ENCODE assay signal across 11 cellular contexts in the genomic region with DNA sequence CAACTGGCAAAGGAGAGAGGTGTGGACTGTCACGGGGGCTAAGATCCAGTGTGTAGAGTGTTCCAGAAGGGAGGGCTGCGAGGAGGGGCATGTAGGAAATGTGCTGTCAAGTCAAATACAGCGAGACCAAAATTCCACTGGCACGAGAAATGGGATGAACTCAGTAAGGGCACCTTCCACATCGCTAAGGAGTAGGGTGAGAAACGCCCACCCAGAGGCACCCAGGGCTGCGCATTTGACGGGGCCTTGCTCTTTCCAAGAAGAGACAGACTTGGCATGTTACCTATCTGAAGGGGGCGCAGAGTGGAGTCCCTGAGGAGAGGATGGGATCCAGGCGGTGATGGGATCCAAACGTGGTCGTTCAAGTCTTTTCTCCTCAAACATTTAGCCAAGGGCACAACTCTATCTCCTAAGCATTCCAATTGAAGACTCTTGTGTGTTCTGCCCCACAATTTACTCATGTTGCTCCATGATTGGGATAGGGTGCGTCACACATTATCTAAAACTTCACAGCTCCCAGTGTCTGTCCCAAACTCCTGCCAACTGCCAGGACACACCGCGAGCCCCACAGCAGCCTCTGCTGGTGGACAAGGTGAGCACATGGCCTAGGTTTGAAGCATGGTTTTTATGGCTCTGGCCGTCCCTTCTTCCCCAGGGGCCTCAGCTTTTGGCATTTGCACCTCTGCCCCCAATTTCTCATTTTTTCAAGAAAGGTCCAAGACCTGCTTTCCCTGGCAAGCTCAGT. TPM values are rescaled to one million over a fixed set of nuclear protein-coding genes. Genes with fewer than 3 reads are reported as not detected.
DNase-seq lines count a peak whose midpoint lies in the region; ATAC-seq and TF ChIP-seq lines count a peak whose summit lies in the region.
"Had no signal": no experiment of that assay in that cellular context is flagged by ENCODE, and none has a peak within 500 bp of the region (broad histone marks: within the 10 kb centered on the region; RNA-seq: fewer than 3 reads in every experiment).

No MANE protein-coding gene starts in this region.

- H3K4me1 Mint-ChIP-seq in Calu3 (ENCODE audit: low read depth, unreplicated experiment) = peaks cover 15% of the 10 kb centered on the region
- H3K4me1 Mint-ChIP-seq: activated B cell treated with CpG ODN at 0.5 μM for 24 hours had no signal

- intact Hi-C loops in Calu3 (cut with micrococcal nuclease; ENCODE audit: unreplicated experiment) (no loop called here), left colon (cut with DNase I, micrococcal nuclease) (loop anchor here in 1 of 2 donors (10.0 kb wide), 1 partner anchor 185 kb away; no protein-coding TSS in a partner anchor)

- no peak overlapping the region for H3K27ac Mint-ChIP-seq in Calu3 (ENCODE audit: unreplicated experiment)
- H3K27ac Mint-ChIP-seq: activated B cell treated with CpG ODN at 0.5 μM for 24 hours had no signal

- H3K4me3 ChIP-seq in HL-60 (replicated peaks; ENCODE audit: insufficient read depth, low read length) (no peak overlapping the region), astrocyte of the spinal cord (ENCODE audit: low read depth, low read length) (no peak overlapping the region)

- no peak overlapping the region for H3K4me3 Mint-ChIP-seq in Calu3 (ENCODE audit: low read depth, unreplicated experiment)
- H3K4me3 Mint-ChIP-seq: activated B cell treated with CpG ODN at 0.5 μM for 24 hours had no signal

- no peaks in the 10 kb centered on the region for H3K27me3 ChIP-seq in HL-60 (ENCODE audit: insufficient read depth, poor library complexity, severe bottlenecking)

- peaks cover 66% of the 10 kb centered on the region for H3K36me3 Mint-ChIP-seq in Calu3 (ENCODE audit: insufficient read depth, unreplicated experiment)

- peak; percentile 58 for ATAC-seq in left colon
- ATAC-seq in GM18868 (IDR thresholded peaks at IDR 0.05; ENCODE audit: unreplicated experiment) = no peak

- CTCF ChIA-PET in Calu3 (lab: Charles Lee) = interaction anchor here (0.7 kb wide), 1 partner anchor 13 kb away, joined by 3 read pairs; no protein-coding TSS in a partner anchor

- BruUV-seq in Calu3 (replicated peaks; lab: Mats Ljungman, UMichigan) = no TSS peak

- in situ Hi-C loops in astrocyte of the spinal cord (cut with HindIII; ENCODE audit: low sequenced_read_pairs) = no loop called here

- no peak overlapping the region for H3K27ac ChIP-seq in HL-60 (replicated peaks)

- H3K9me3 Mint-ChIP-seq in Calu3 (ENCODE audit: low read depth, unreplicated experiment) = no peaks in the 10 kb centered on the region
- H3K9me3 Mint-ChIP-seq: activated B cell treated with CpG ODN at 0.5 μM for 24 hours had no signal

- DNase-seq in Calu3 (peak; percentile 32), HL-60 (ENCODE audit: low read depth in 1 of 2, low spot score in 1 of 2) (no peak), astrocyte of the spinal cord (ENCODE audit: low read depth, low spot score) (no peak), left colon (no peak), NCI-H1092 (lab: John Stamatoyannopoulos, UW) (no peak)
- DNase-seq in stimulated activated CD4-positive, alpha-beta T cell treated with anti-CD3 and anti-CD28 coated beads, Interleukin-15, amount 100 ng/mL, for 24 hours = no peak
- no peak for DNase-seq in activated naive CD4-positive, alpha-beta T cell treated with anti-CD3 and anti-CD28 coated beads, Interleukin-2, amount 50 U/mL, for 16 hours
- DNase-seq: activated B cell treated with CpG ODN at 0.5 μM for 24 hours, kidney glomerular epithelial cell, NCI-H1930 had no signal

- TF ChIP-seq CTCF in Calu3 (IDR thresholded peaks at IDR 0.05; ENCODE audit: unreplicated experiment) = peak; percentile 30
- TF ChIP-seq CTCF in HL-60 (IDR thresholded peaks at IDR 0.05; ENCODE audit: insufficient read depth, low read length) = peak; percentile 14
- peak; percentile 52 for TF ChIP-seq CTCF in astrocyte of the spinal cord (IDR thresholded peaks at IDR 0.05; ENCODE audit: low read depth, low read length)

- H3K27me3 Mint-ChIP-seq in Calu3 (ENCODE audit: unreplicated experiment) = no peaks in the 10 kb centered on the region
- H3K27me3 Mint-ChIP-seq: activated B cell treated with CpG ODN at 0.5 μM for 24 hours had no signal

RNA-seq across cellular contexts. Expression of a gene that starts 7.6 kb away (rescaled TPM):
- total RNA-seq in Calu3 (2022) = 83.3 and 85.0 TPM in 2 replicates
- total RNA-seq in left colon = 100 to 1,000 TPM; 134 to 142 TPM

RNA-seq across cellular contexts. Expression of a gene that starts 17.8 kb away (rescaled TPM):
- total RNA-seq in Calu3 (2022) (24.0 and 25.0 TPM in 2 replicates), left colon (10 to 100 TPM; 10.6 to 11.7 TPM)

RNA-seq across cellular contexts. Expression of a gene that starts 25.4 kb away (rescaled TPM):
- total RNA-seq in Calu3 (2022) (123 and 140 TPM in 2 replicates), left colon (10 to 100 TPM; 44.7 to 48.2 TPM)
